In the genomic region with DNA sequence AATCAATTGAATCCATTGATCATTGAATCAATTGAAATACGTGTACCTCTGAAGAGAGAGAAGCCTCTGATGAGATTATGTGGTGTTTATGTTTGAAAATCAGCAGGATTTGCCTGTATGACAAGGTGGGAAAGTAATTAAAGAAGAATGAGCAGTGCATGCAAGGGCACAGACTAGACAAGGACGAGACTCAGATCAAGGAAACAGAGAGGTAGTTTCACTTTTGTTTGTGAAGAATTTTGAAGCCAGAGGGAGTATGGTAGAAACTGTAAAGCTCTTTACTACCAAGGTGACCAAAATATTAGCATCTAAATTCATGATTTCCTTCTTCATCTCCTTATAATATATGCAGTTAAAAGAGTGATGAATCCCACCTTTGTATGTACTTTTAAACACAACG, we compare ENCODE assay signal across 28 cellular contexts.
A peak's percentile ranks its signal among the peaks of the same experiment; 100 is the strongest.
DNase-seq lines count a peak whose midpoint lies in the region; ATAC-seq and TF ChIP-seq lines count a peak whose summit lies in the region.
"Had no signal": no experiment of that assay in that cellular context is flagged by ENCODE, and none has a peak within 500 bp of the region (broad histone marks: within the 10 kb centered on the region; RNA-seq: fewer than 3 reads in every experiment).

No MANE protein-coding gene starts in this region.

- POLR2A ChIA-PET in Caco-2 (lab: Charles Lee): no interaction called here

- no peaks in the 10 kb centered on the region for H3K9me3 ChIP-seq in Caco-2
- H3K9me3 ChIP-seq: body of pancreas, esophagus muscularis mucosa, thoracic aorta had no signal

- no peaks in the 10 kb centered on the region for H3K27me3 Mint-ChIP-seq in Caco-2 (ENCODE audit: insufficient read depth, unreplicated experiment)
- H3K27me3 Mint-ChIP-seq in glutamatergic neuron (ENCODE audit: unreplicated experiment): no peaks in the 10 kb centered on the region
- H3K27me3 Mint-ChIP-seq: activated CD8-positive, alpha-beta T cell treated with anti-CD3 and anti-CD28 coated beads for 36 hours had no signal

- intact Hi-C loops in Caco-2 (cut with micrococcal nuclease; ENCODE audit: unreplicated experiment): no loop called here

- H3K4me1 ChIP-seq in Caco-2: no peaks in the 10 kb centered on the region
- H3K4me1 ChIP-seq in foreskin keratinocyte: no peaks in the 10 kb centered on the region
- H3K4me1 ChIP-seq: body of pancreas, esophagus muscularis mucosa, parathyroid adenoma had no signal

- no peak overlapping the region for H3K4me3 ChIP-seq in Caco-2 (ENCODE audit: low read depth, low read length)
- H3K4me3 ChIP-seq: BLaER1 treated with 17β-estradiol and CSF1 and Interleukin-3, amounts not matched to agents 10 nM and 100 nM; body of pancreas; esophagus muscularis mucosa; smooth muscle cell; thoracic aorta had no signal

- ATAC-seq in foreskin keratinocyte: peak; percentile 34
- ATAC-seq in GM18517 (IDR thresholded peaks at IDR 0.05; ENCODE audit: unreplicated experiment): no peak
- no peak for ATAC-seq in GM21381 (IDR thresholded peaks at IDR 0.05; ENCODE audit: unreplicated experiment)
- ATAC-seq: activated CD8-positive, alpha-beta T cell treated with anti-CD3 and anti-CD28 coated beads for 36 hours; body of pancreas had no signal

- H3K36me3 ChIP-seq in Caco-2 (ENCODE audit: control insufficient read depth, insufficient read depth, low read length): no peaks in the 10 kb centered on the region
- H3K36me3 ChIP-seq: BLaER1 treated with 17β-estradiol and CSF1 and Interleukin-3, amounts not matched to agents 10 nM and 100 nM; esophagus muscularis mucosa; thoracic aorta had no signal

- H3K36me3 Mint-ChIP-seq in Caco-2 (ENCODE audit: insufficient read depth, unreplicated experiment) (no peaks in the 10 kb centered on the region), glutamatergic neuron (ENCODE audit: unreplicated experiment) (no peaks in the 10 kb centered on the region)
- H3K36me3 Mint-ChIP-seq: mesothelial cell of epicardium had no signal

- H3K27ac ChIP-seq in foreskin keratinocyte: no peak overlapping the region
- H3K27ac ChIP-seq: BLaER1 treated with 17β-estradiol and CSF1 and Interleukin-3, amounts not matched to agents 10 nM and 100 nM; body of pancreas; esophagus muscularis mucosa; parathyroid adenoma; thoracic aorta had no signal

- CTCF ChIA-PET in Caco-2 (lab: Charles Lee): no interaction called here

- H3K4me3 Mint-ChIP-seq in Caco-2 (ENCODE audit: unreplicated experiment) (peak overlapping the region; percentile 24), glutamatergic neuron (ENCODE audit: unreplicated experiment) (no peak overlapping the region)
- H3K4me3 Mint-ChIP-seq: activated CD8-positive, alpha-beta T cell treated with anti-CD3 and anti-CD28 coated beads for 36 hours; activated naive CD4-positive, alpha-beta T cell treated with anti-CD3 and anti-CD28 coated beads for 36 hours; activated T-helper 1 cell treated with anti-CD3 and anti-CD28 coated beads, Interleukin-12 subunit alpha, Interleukin-12 subunit beta, Interleukin-2, Interleukin-4 antibody, amounts not matched to agents 30 ng/mL and 10 ng/mL and 1 ng/mL, durations not matched to agents 14 hours and 24 hours and 36 hours; H9; mesothelial cell of epicardium; T-helper 2 cell treated with Interferon-gamma antibody and Interleukin-4, amounts not matched to agents 5 μg/mL and 100 μg/mL, for 36 hours had no signal

- H3K4me1 Mint-ChIP-seq in Caco-2 (ENCODE audit: low read depth, unreplicated experiment): no peaks in the 10 kb centered on the region
- H3K4me1 Mint-ChIP-seq in glutamatergic neuron (ENCODE audit: low read depth, unreplicated experiment): no peaks in the 10 kb centered on the region

- H3K9me3 Mint-ChIP-seq in Caco-2 (ENCODE audit: unreplicated experiment): no peaks in the 10 kb centered on the region
- no peaks in the 10 kb centered on the region for H3K9me3 Mint-ChIP-seq in glutamatergic neuron (ENCODE audit: unreplicated experiment)

- no peak overlapping the region for H3K27ac Mint-ChIP-seq in Caco-2 (ENCODE audit: unreplicated experiment)
- no peak overlapping the region for H3K27ac Mint-ChIP-seq in glutamatergic neuron (ENCODE audit: unreplicated experiment)
- H3K27ac Mint-ChIP-seq: activated CD8-positive, alpha-beta T cell treated with anti-CD3 and anti-CD28 coated beads for 36 hours; activated naive CD4-positive, alpha-beta T cell treated with anti-CD3 and anti-CD28 coated beads for 36 hours; activated T-helper 1 cell treated with anti-CD3 and anti-CD28 coated beads, Interleukin-12 subunit alpha, Interleukin-12 subunit beta, Interleukin-2, Interleukin-4 antibody, amounts not matched to agents 30 ng/mL and 10 ng/mL and 1 ng/mL, durations not matched to agents 14 hours and 24 hours and 36 hours; H9; mesothelial cell of epicardium; T-helper 2 cell treated with Interferon-gamma antibody and Interleukin-4, amounts not matched to agents 5 μg/mL and 100 μg/mL, for 36 hours had no signal

- no TSS peak for BruUV-seq in Caco-2 (replicated peaks; lab: Mats Ljungman, UMichigan)

- no peaks in the 10 kb centered on the region for H3K27me3 ChIP-seq in Caco-2 (replicated peaks; ENCODE audit: control insufficient read depth, insufficient read depth, low read length)
- no peaks in the 10 kb centered on the region for H3K27me3 ChIP-seq in foreskin keratinocyte
- H3K27me3 ChIP-seq: BLaER1 treated with 17β-estradiol and CSF1 and Interleukin-3, amounts not matched to agents 10 nM and 100 nM; body of pancreas; esophagus muscularis mucosa had no signal

- TF ChIP-seq CTCF in Caco-2 (IDR thresholded peaks at IDR 0.05; ENCODE audit: insufficient read depth in 1 of 2, low read depth in 1 of 2, low read length in 1 of 2, severe bottlenecking in 1 of 2, unreplicated experiment in 1 of 2) (no peak), foreskin keratinocyte (conservative IDR thresholded peaks at IDR 0.05) (no peak), glutamatergic neuron (IDR thresholded peaks at IDR 0.05; ENCODE audit: partially characterized antibody, unreplicated experiment) (no peak)

- DNase-seq in Caco-2 (no peak), HPDE6-E6E7 (ENCODE audit: extremely low spot score) (peak; percentile 2), OCI-M1 (lab: John Stamatoyannopoulos, UW) (peak; percentile 75), foreskin keratinocyte (no peak), glutamatergic neuron (no peak)
- DNase-seq: activated CD8-positive, alpha-beta memory T cell treated with anti-CD3 and anti-CD28 coated beads, Interleukin-2, amount 50 U/mL, for 48 hours; activated CD8-positive, alpha-beta T cell treated with anti-CD3 and anti-CD28 coated beads for 36 hours; activated naive CD4-positive, alpha-beta T cell treated with anti-CD3 and anti-CD28 coated beads for 36 hours; body of pancreas; DMS79 treated with DMSO at 0.1 percent for 48 hours; foreskin melanocyte; H9; NCI-H1092 treated with DMSO at 0.1 percent for 48 hours; NCI-H1694 treated with DMSO at 0.1 percent for 48 hours; NCI-H510A; retina; SHP77; stimulated activated naive CD4-positive, alpha-beta T cell treated with Interleukin-2 at 50 U/mL for 16 hours had no signal

Comparison
In these comparisons a context has a peak if more than half of its experiments do, and no peak if none do; other contexts are left out.
1. DNase-seq: peak in HPDE6-E6E7 (single experiment) and OCI-M1 (single experiment); none in Caco-2 (0 of 2), foreskin keratinocyte (0 of 2) and glutamatergic neuron (single experiment).